ENCODE assay signal across 1 cellular context in genomic region chr2:16663121-16663905, GRCh38.
TF ChIP-seq lines count a peak whose summit lies in the region.

No MANE protein-coding gene starts in this region.

TF ChIP-seq in WTC11, 78 proteins besides CTCF, POLR2A, EP300 and RAD21 (continued from another document):
- TF ChIP-seq CDX4 (CRISPR knock-in tag; IDR thresholded peaks at IDR 0.05; ENCODE audit: borderline replicate concordance) (no peak), FOXP1 (CRISPR knock-in tag; IDR thresholded peaks at IDR 0.05; ENCODE audit: borderline replicate concordance) (no peak), NFATC4 (CRISPR knock-in tag; IDR thresholded peaks at IDR 0.05) (no peak)
